In the genomic region with DNA sequence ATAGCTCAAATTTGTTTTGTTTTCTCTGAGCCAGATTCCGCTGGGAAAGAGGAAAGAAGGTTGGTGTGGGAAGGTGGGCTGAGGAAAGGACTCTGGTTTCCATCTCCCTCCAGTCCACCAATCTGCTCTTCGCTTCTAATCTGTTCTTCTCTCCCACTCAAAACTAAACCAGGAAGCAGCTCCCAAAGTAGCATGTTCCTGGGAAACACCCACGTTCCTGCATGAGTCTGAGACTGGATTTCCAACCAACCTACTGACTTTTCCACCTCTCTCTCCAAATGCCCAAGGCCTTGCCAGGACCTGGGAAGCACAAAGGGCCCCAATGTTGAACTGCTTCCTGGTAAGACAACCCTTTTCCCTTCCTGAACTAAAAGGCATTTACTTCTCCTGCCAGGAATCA, we compare ENCODE assay signal across 22 cellular contexts.
"Had no signal": no experiment of that assay in that cellular context is flagged by ENCODE, and none has a peak within 500 bp of the region (broad histone marks: within the 10 kb centered on the region; RNA-seq: fewer than 3 reads in every experiment).

No MANE protein-coding gene starts in this region.

- H3K4me1 Mint-ChIP-seq: endodermal cell; naive thymus-derived CD8-positive, alpha-beta T cell; stimulated activated effector memory CD8-positive, alpha-beta T cell treated with anti-CD3 and anti-CD28 coated beads, Interleukin-12 subunit alpha, Interleukin-12 subunit beta, amount 100 ng/mL, for 72 hours had no signal

- DNase-seq: colonic mucosa; dermis blood vessel endothelial cell; effector CD4-positive, alpha-beta T cell; endodermal cell; erythroblast; heart left ventricle; hippocampal formation; kidney glomerular epithelial cell; mucosa of descending colon; naive thymus-derived CD8-positive, alpha-beta T cell; nucleus accumbens; psoas muscle; retina; right lobe of liver; stimulated activated CD4-positive, alpha-beta T cell treated with anti-CD3 and anti-CD28 coated beads, Interleukin-4, amount 100 ng/mL, for 1 hour; stimulated activated CD8-positive, alpha-beta memory T cell treated with anti-CD3 and anti-CD28 coated beads, Interleukin-4, amount 100 ng/mL, for 48 hours; stimulated activated naive CD8-positive, alpha-beta T cell treated with anti-CD3 and anti-CD28 coated beads, Interleukin-15, Interleukin-2, amounts not matched to agents 100 U/mL and 50 U/mL, for 24 hours; tibial artery; upper lobe of right lung had no signal

- H3K27me3 ChIP-seq: right lobe of liver had no signal

- H3K4me2 ChIP-seq: neural progenitor cell had no signal

- H3K27ac ChIP-seq: colonic mucosa, heart left ventricle, neural progenitor cell, psoas muscle, right lobe of liver, suprapubic skin, tibial artery, upper lobe of right lung had no signal

- H3K27ac Mint-ChIP-seq: endodermal cell; naive thymus-derived CD8-positive, alpha-beta T cell; neural progenitor cell; stimulated activated effector memory CD8-positive, alpha-beta T cell treated with anti-CD3 and anti-CD28 coated beads, Interleukin-12 subunit alpha, Interleukin-12 subunit beta, amount 100 ng/mL, for 72 hours had no signal

- H3K4me3 Mint-ChIP-seq: endodermal cell; naive thymus-derived CD8-positive, alpha-beta T cell; neural progenitor cell; stimulated activated effector memory CD8-positive, alpha-beta T cell treated with anti-CD3 and anti-CD28 coated beads, Interleukin-12 subunit alpha, Interleukin-12 subunit beta, amount 100 ng/mL, for 72 hours had no signal

- H3K4me1 ChIP-seq: colonic mucosa, heart left ventricle, neural progenitor cell, psoas muscle, right lobe of liver, suprapubic skin, tibial artery, upper lobe of right lung had no signal

- H3K4me3 ChIP-seq: colonic mucosa, heart left ventricle, mucosa of descending colon, neural progenitor cell, psoas muscle, right lobe of liver, suprapubic skin, tibial artery, upper lobe of right lung had no signal

- H3K9me3 ChIP-seq: colonic mucosa, mucosa of descending colon, psoas muscle, right lobe of liver, suprapubic skin, tibial artery, upper lobe of right lung had no signal

- ATAC-seq: mucosa of descending colon; naive thymus-derived CD8-positive, alpha-beta T cell; psoas muscle; right lobe of liver; stimulated activated effector memory CD8-positive, alpha-beta T cell treated with anti-CD3 and anti-CD28 coated beads, Interleukin-12 subunit alpha, Interleukin-12 subunit beta, amount 100 ng/mL, for 72 hours; stimulated activated naive CD8-positive, alpha-beta T cell treated with anti-CD3 and anti-CD28 coated beads, Interleukin-15, Interleukin-2, amounts not matched to agents 100 U/mL and 50 U/mL, for 24 hours; upper lobe of right lung had no signal

- H3K36me3 ChIP-seq: colonic mucosa, heart left ventricle, neural progenitor cell, right lobe of liver, suprapubic skin, tibial artery, upper lobe of right lung had no signal

- H3K9me3 Mint-ChIP-seq: endodermal cell; naive thymus-derived CD8-positive, alpha-beta T cell; neural progenitor cell; stimulated activated effector memory CD8-positive, alpha-beta T cell treated with anti-CD3 and anti-CD28 coated beads, Interleukin-12 subunit alpha, Interleukin-12 subunit beta, amount 100 ng/mL, for 72 hours had no signal

- H2AFZ ChIP-seq: neural progenitor cell had no signal

- H3K36me3 Mint-ChIP-seq: naive thymus-derived CD8-positive, alpha-beta T cell; neural progenitor cell; stimulated activated effector memory CD8-positive, alpha-beta T cell treated with anti-CD3 and anti-CD28 coated beads, Interleukin-12 subunit alpha, Interleukin-12 subunit beta, amount 100 ng/mL, for 72 hours had no signal
